ENCODE assay signal across 16 cellular contexts in the genomic region with DNA sequence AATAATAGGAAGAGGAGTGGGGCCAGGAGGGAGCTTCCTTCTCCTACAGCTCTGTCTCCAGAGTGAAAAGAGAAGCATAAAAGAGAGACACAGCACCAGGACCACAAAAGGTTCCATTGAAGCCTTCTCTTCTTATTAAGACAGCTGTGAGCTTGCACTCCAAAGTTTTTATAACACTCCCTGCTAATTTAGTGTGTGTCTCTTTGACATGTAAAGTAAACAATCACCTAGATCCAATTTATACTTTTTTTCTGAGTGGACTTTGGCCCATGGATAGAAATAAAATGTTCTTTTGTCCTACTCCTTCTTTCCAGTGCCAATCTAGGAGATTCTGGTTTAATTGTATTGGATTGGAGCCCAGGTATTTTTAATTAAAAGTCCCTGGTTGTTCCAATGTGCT. TPM values are rescaled to one million over a fixed set of nuclear protein-coding genes. Genes with fewer than 3 reads are reported as not detected.
A peak's percentile ranks its signal among the peaks of the same experiment; 100 is the strongest.
DNase-seq lines count a peak whose midpoint lies in the region; ATAC-seq, FAIRE-seq and TF ChIP-seq lines count a peak whose summit lies in the region.
"Had no signal": no experiment of that assay in that cellular context is flagged by ENCODE, and none has a peak within 500 bp of the region (broad histone marks: within the 10 kb centered on the region; RNA-seq: fewer than 3 reads in every experiment).

A gene (minus strand): TSS at position 212 of the 400 bp plus-strand sequence. CDS start 95 bp downstream, at position 117.

- H3K9me3 ChIP-seq in right lobe of liver (no peaks in the 10 kb centered on the region), pancreas (no peaks in the 10 kb centered on the region), aorta (ENCODE audit: control insufficient read depth, low read length) (peaks cover 2% of the 10 kb centered on the region)
- H3K9me3 ChIP-seq: Caco-2, HAP-1 had no signal

- no peaks in the 10 kb centered on the region for H3K27me3 ChIP-seq in right lobe of liver
- H3K27me3 ChIP-seq in pancreas, result no peaks in the 10 kb centered on the region
- no peaks in the 10 kb centered on the region for H3K27me3 ChIP-seq in aorta (ENCODE audit: control insufficient read depth in 1 of 2, insufficient read depth in 2 of 2, low read length in 1 of 2)
- no peaks in the 10 kb centered on the region for H3K27me3 ChIP-seq in brain microvascular endothelial cell (replicated peaks)
- H3K27me3 ChIP-seq: BLaER1 had no signal

- peaks cover 0 to 46% (median 9%) of the 10 kb centered on the region in 4 donors for H3K36me3 ChIP-seq in right lobe of liver
- H3K36me3 ChIP-seq in pancreas, result no peaks in the 10 kb centered on the region
- H3K36me3 ChIP-seq in aorta (ENCODE audit: control insufficient read depth in 1 of 2, insufficient read depth in 2 of 2, low read length in 1 of 2), result no peaks in the 10 kb centered on the region
- no peaks in the 10 kb centered on the region for H3K36me3 ChIP-seq in brain microvascular endothelial cell (replicated peaks)
- H3K36me3 ChIP-seq: BLaER1, HAP-1 had no signal

- intact Hi-C loops in left colon (cut with DNase I, micrococcal nuclease), result no loop called here
- intact Hi-C loops in right lobe of liver (cut with DNase I), result no loop called here
- intact Hi-C loops in pancreas (cut with DNase I), result no loop called here
- intact Hi-C loops in aorta (cut with DNase I), result no loop called here

- ATAC-seq in left colon (peak; percentile 76), right lobe of liver (peak; percentile 26 to 62 (median 56)), pancreas (peak; percentile 51 to 71 (median 66)), aorta (ENCODE audit: low FRiP score) (no peak)

- TF ChIP-seq POLR2A in right lobe of liver (IDR thresholded peaks at IDR 0.05), result peak; percentile 67

- DNase-seq in left colon, result no peak
- no peak for DNase-seq in right lobe of liver
- no peak for DNase-seq in pancreas
- no peak for DNase-seq in cerebellum (ENCODE audit: low spot score)
- DNase-seq in aorta, result no peak
- no peak for DNase-seq in brain microvascular endothelial cell
- DNase-seq: Caco-2; CD8-positive, alpha-beta memory T cell; DND-41; GF-D8 had no signal

- H3K4me3 ChIP-seq in right lobe of liver (peak within 1 kb of the TSS; percentile 31 to 65 (median 56)), pancreas (no peak within 1 kb of the TSS), aorta (ENCODE audit: low read length in 2 of 2) (no peak within 1 kb of the TSS), brain microvascular endothelial cell (ENCODE audit: low read depth, low read length) (no peak within 1 kb of the TSS)
- H3K4me3 ChIP-seq: BLaER1, HAP-1 had no signal

- H3K4me1 ChIP-seq in right lobe of liver (peaks cover 0 to 27% (median 6%) of the 10 kb centered on the region in 4 donors), pancreas (peaks cover 10 to 22% (median 19%) of the 10 kb centered on the region in 3 donors), aorta (ENCODE audit: control insufficient read depth in 1 of 2, insufficient read depth in 2 of 2, low read length in 2 of 2) (no peaks in the 10 kb centered on the region)
- H3K4me1 ChIP-seq: BLaER1, Caco-2 had no signal

- in situ Hi-C loops in brain microvascular endothelial cell (cut with HindIII; ENCODE audit: low pct_ligation_motif_present, low sequenced_read_pairs), result no loop called here

- TF ChIP-seq CTCF in VCaP (conservative IDR thresholded peaks at IDR 0.05), result no peak
- TF ChIP-seq CTCF in right lobe of liver (IDR thresholded peaks at IDR 0.05), result no peak
- no peak for TF ChIP-seq CTCF in pancreas (IDR thresholded peaks at IDR 0.05)
- no peak for TF ChIP-seq CTCF in brain microvascular endothelial cell (IDR thresholded peaks at IDR 0.05; ENCODE audit: low read depth, low read length, missing control alignments)

- no peak for FAIRE-seq in pancreas (lab: Jason Lieb, UNC)
- FAIRE-seq: H1 had no signal

- H3K27ac ChIP-seq in VCaP (peak within 1 kb of the TSS; percentile 62; the same call in 1 of the 2 replicates), right lobe of liver (peak within 1 kb of the TSS; percentile 57 to 95 (median 65)), pancreas (no peak within 1 kb of the TSS), aorta (ENCODE audit: low read depth in 1 of 2, low read length in 2 of 2) (no peak within 1 kb of the TSS), brain microvascular endothelial cell (no peak within 1 kb of the TSS)
- H3K27ac ChIP-seq: BLaER1 had no signal

RNA-seq across cellular contexts. Expression of the gene that starts here (rescaled TPM):
- total RNA-seq in left colon (1 to 10 TPM in 1 of 2 donors, under 1 TPM in 1; 0.82 to 3.6 TPM), right lobe of liver (1,000 to 10,000 TPM in 3 of 6 experiments, 100 to 1,000 TPM in 3; 176 to 3,507 (median 1,131) TPM), pancreas (1 to 10 TPM; 1.1 to 4.7 (median 2.2) TPM), cerebellum (5.3 TPM), aorta (under 1 TPM; 0.26 to 0.78 TPM)
- polyA plus RNA-seq in pancreas (1 to 10 TPM; 4.3 to 7.5 TPM), aorta (1 to 10 TPM in 1 of 2 donors, under 1 TPM in 1; 0.59 to 1.1 TPM)
- total RNA-seq: A673, HT1080 had no signal

Comparison
In these comparisons a context has a peak if more than half of its experiments do, and no peak if none do; other contexts are left out.
1. RNA of the gene that starts here (total RNA-seq): 176 to 3,507 TPM in right lobe of liver; 5.3 TPM in cerebellum (single experiment), 0.82 to 3.6 TPM in left colon, 1.1 to 4.7 TPM in pancreas and 0.26 to 0.78 TPM in aorta; every median in the first group is over 10 times any median in the second.
2. H3K27ac ChIP-seq: peak in VCaP (single experiment) and right lobe of liver (3 of 3); none in pancreas (0 of 4), aorta (0 of 2) and brain microvascular endothelial cell (single experiment).
3. H3K4me3 ChIP-seq: peak in right lobe of liver (3 of 3); none in pancreas (0 of 4), aorta (0 of 2) and brain microvascular endothelial cell (single experiment).